Comparison of ENCODE assay signal across 8 cellular contexts in the genomic region with DNA sequence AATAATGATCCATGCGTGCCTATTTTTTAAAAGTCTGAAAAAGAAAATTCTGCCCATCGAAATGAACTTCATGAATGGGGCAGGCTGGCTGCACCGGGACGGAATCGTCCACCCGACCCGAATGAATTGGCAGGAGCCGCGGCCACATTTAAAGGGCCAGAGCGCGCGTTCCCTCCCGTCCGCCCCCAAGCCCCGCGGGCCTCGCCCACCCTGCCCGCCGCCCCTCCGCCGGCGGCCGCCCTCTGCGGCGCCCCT. TPM values are rescaled to one million over a fixed set of nuclear protein-coding genes. Genes with fewer than 3 reads are reported as not detected.
DNase-seq lines count a peak whose midpoint lies in the region; ATAC-seq and TF ChIP-seq lines count a peak whose summit lies in the region.

No MANE protein-coding gene starts in this region.

- peaks cover 15% of the 10 kb centered on the region for H3K27me3 Mint-ChIP-seq in Calu3 (ENCODE audit: unreplicated experiment)

- 0 out of 2 replicates have a peak, but pooled peaks cover 5% of the 10 kb centered on the region for H3K36me3 ChIP-seq in PC-9 (ENCODE audit: low read depth)
- peaks cover 6% of the 10 kb centered on the region for H3K36me3 ChIP-seq in skeletal muscle satellite cell (ENCODE audit: insufficient read depth, low read length)

- peak; percentile 4 for ATAC-seq in GM21737 (IDR thresholded peaks at IDR 0.05; ENCODE audit: unreplicated experiment)

- H3K79me2 ChIP-seq in PC-9 (ENCODE audit: low read depth), result peaks cover 40% of the 10 kb centered on the region

- POLR2A ChIA-PET in PC-9 (lab: Charles Lee; ENCODE audit: unreplicated experiment), result interaction anchor here (0.6 to 0.7 kb wide), 2 partner anchors 171 to 320 kb away, joined by 3 to 11 read pairs; no protein-coding TSS in a partner anchor

- H3K9me3 Mint-ChIP-seq in Calu3 (ENCODE audit: low read depth, unreplicated experiment), result no peaks in the 10 kb centered on the region

- no peak overlapping the region for H2AFZ ChIP-seq in PC-9

- H4K20me1 ChIP-seq in PC-9 (ENCODE audit: insufficient read depth), result no peaks in the 10 kb centered on the region

- DNase-seq in Calu3 (no peak), PC-9 (no peak), fibroblast of villous mesenchyme (ENCODE audit: low read depth) (no peak), GDM1 (lab: John Stamatoyannopoulos, UW) (no peak), occipital lobe (lab: John Stamatoyannopoulos, UW) (no peak)
- no peak for DNase-seq in stimulated activated CD4-positive, alpha-beta T cell treated with anti-CD3 and anti-CD28 coated beads, Interleukin-4, amount 100 ng/mL, for 1 hour

- CTCF ChIA-PET in Calu3 (lab: Charles Lee), result interaction anchor here (0.7 to 0.9 kb wide), 2 partner anchors 314 to 992 kb away, joined by 3 to 4 read pairs; no protein-coding TSS in a partner anchor
- CTCF ChIA-PET in PC-9 (lab: Charles Lee), result interaction anchor here (0.6 kb wide), 1 partner anchor 133 kb away, joined by 5 read pairs; no protein-coding TSS in a partner anchor

- TF ChIP-seq CTCF in Calu3 (IDR thresholded peaks at IDR 0.05; ENCODE audit: unreplicated experiment), result no peak
- TF ChIP-seq CTCF in PC-9 (conservative IDR thresholded peaks at IDR 0.05), result no peak
- TF ChIP-seq CTCF in fibroblast of villous mesenchyme (IDR thresholded peaks at IDR 0.05; ENCODE audit: insufficient read depth, low read depth, low read length), result no peak

- peaks cover 9% of the 10 kb centered on the region for H3K4me1 Mint-ChIP-seq in Calu3 (ENCODE audit: low read depth, unreplicated experiment)

- peak overlapping the region; percentile 21 for H3K9ac ChIP-seq in skeletal muscle satellite cell (ENCODE audit: low read depth, low read length)

- H3K9me3 ChIP-seq in PC-9 (ENCODE audit: insufficient read depth, low read depth) (no peaks in the 10 kb centered on the region), skeletal muscle satellite cell (replicated peaks; ENCODE audit: low read length) (no peaks in the 10 kb centered on the region)

- H3F3A ChIP-seq in PC-9 (ENCODE audit: insufficient read depth, low read depth), result no peaks in the 10 kb centered on the region

- no peaks in the 10 kb centered on the region for H3K9me2 ChIP-seq in PC-9 (ENCODE audit: insufficient read depth)

- intact Hi-C loops in Calu3 (cut with micrococcal nuclease; ENCODE audit: unreplicated experiment), result loop anchor here (5.0 to 10.0 kb wide), 2 partner anchors 251 to 313 kb away; no protein-coding TSS in a partner anchor
- intact Hi-C loops in PC-9 (cut with micrococcal nuclease; ENCODE audit: unreplicated experiment), result loop anchor here (1.0 to 10.0 kb wide), 6 partner anchors 312 to 1153 kb away; no protein-coding TSS in a partner anchor

- peaks cover 51% of the 10 kb centered on the region for H3K36me3 Mint-ChIP-seq in Calu3 (ENCODE audit: insufficient read depth, unreplicated experiment)

- BruUV-seq in Calu3 (replicated peaks; lab: Mats Ljungman, UMichigan) (no TSS peak), PC-9 (replicated peaks; lab: Mats Ljungman, UMichigan) (no TSS peak)

- peak overlapping the region; percentile 89 for H3K4me3 Mint-ChIP-seq in Calu3 (ENCODE audit: low read depth, unreplicated experiment)

- H3K4me3 ChIP-seq in PC-9 (peak overlapping the region; percentile 59; the same call in 1 of the 2 replicates), fibroblast of villous mesenchyme (ENCODE audit: low read depth, low read length) (peak overlapping the region; percentile 59), skeletal muscle satellite cell (ENCODE audit: low read length) (peak overlapping the region; percentile 78)

- H3K4me2 ChIP-seq in PC-9 (peak overlapping the region; percentile 70), skeletal muscle satellite cell (ENCODE audit: low read length) (peak overlapping the region; percentile 90)

- peak overlapping the region; percentile 86 for H3K27ac Mint-ChIP-seq in Calu3 (ENCODE audit: unreplicated experiment)

- H3K27ac ChIP-seq in PC-9, result peak overlapping the region; percentile 87

- H3K4me1 ChIP-seq in PC-9 (replicated peaks; ENCODE audit: insufficient read depth), result no peaks in the 10 kb centered on the region
- H3K4me1 ChIP-seq in skeletal muscle satellite cell (ENCODE audit: control insufficient read depth, insufficient read depth, low read length), result peaks cover 37% of the 10 kb centered on the region

- H3K27me3 ChIP-seq in PC-9 (ENCODE audit: insufficient read depth, low read depth) (no peaks in the 10 kb centered on the region), skeletal muscle satellite cell (ENCODE audit: control insufficient read depth, insufficient read depth, low read length) (peaks cover 40% of the 10 kb centered on the region)

RNA-seq across cellular contexts. Expression of gene GATA3, which starts 0.3 kb away (rescaled TPM):
- total RNA-seq in Calu3 (2022) (5.0 and 8.2 TPM in 2 replicates), PC-9 (2021) (41.2 and 43.6 TPM in 2 replicates), fibroblast of villous mesenchyme (not detected in 2 replicates), occipital lobe (not detected)
- total RNA-seq in skeletal muscle satellite cell (2012; rRNA removed), result 0.22 TPM in 1 of 2 replicates, not detected in the other
